ENCODE assay signal across 14 cellular contexts in the genomic region with DNA sequence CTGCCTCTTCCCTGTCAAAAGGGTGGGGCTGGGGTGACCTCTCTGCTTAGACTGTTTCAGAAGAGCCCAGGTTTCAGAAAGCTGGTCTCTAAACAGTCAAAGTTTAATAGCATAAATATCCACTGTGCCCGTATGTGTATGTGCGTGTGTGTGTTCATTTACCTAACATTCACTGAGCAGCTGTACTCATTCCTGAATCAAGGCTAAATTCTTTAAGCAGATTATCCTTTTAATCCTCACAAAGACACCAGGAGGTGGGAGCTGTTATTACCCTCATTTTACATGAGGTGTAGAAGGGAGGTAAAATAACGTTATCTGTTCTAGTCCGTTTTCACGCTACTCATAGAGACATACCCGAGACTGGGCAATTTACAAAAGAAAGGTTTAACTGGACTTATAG.
"Had no signal": no experiment of that assay in that cellular context is flagged by ENCODE, and none has a peak within 500 bp of the region (broad histone marks: within the 10 kb centered on the region; RNA-seq: fewer than 3 reads in every experiment).

No MANE protein-coding gene starts in this region.

- H3K27ac Mint-ChIP-seq: endodermal cell had no signal

- H3K27me3 ChIP-seq: right atrium auricular region, sigmoid colon had no signal

- H3K4me3 ChIP-seq: mucosa of descending colon, right atrium auricular region, sigmoid colon, skin epidermis had no signal

- DNase-seq: endodermal cell; foreskin melanocyte; head of caudate nucleus; hippocampal formation; kidney glomerular epithelial cell; mucosa of descending colon; naive thymus-derived CD8-positive, alpha-beta T cell; posterior cingulate gyrus; sigmoid colon; stimulated activated CD4-positive, alpha-beta T cell treated with anti-CD3 and anti-CD28 coated beads, Interleukin-12 subunit alpha, Interleukin-12 subunit beta, amount 100 ng/mL, for 4 hours; stimulated activated naive CD4-positive, alpha-beta T cell treated with Interleukin-2 at 50 U/mL for 16 hours; trophoblast cell had no signal

- H3K4me1 ChIP-seq: right atrium auricular region, sigmoid colon had no signal

- H3K36me3 ChIP-seq: right atrium auricular region had no signal

- H3K9me3 ChIP-seq: mucosa of descending colon, sigmoid colon had no signal

- H3K4me3 Mint-ChIP-seq: endodermal cell; naive thymus-derived CD8-positive, alpha-beta T cell had no signal

- H3K27ac ChIP-seq: right atrium auricular region, sigmoid colon, skin epidermis had no signal

- H3K27me3 Mint-ChIP-seq: naive thymus-derived CD8-positive, alpha-beta T cell had no signal
